8 cellular contexts compared by ENCODE assay signal in genomic region chr17:68511671-68512246, GRCh38. TPM values are rescaled to one million over a fixed set of nuclear protein-coding genes. Genes with fewer than 3 reads are reported as not detected.
DNase-seq lines count a peak whose midpoint lies in the region; ATAC-seq and TF ChIP-seq lines count a peak whose summit lies in the region.

No MANE protein-coding gene starts in this region.

- H3K4me1 ChIP-seq in SJSA1 (replicated peaks) (peaks cover 38% of the 10 kb centered on the region), left ventricle myocardium inferior (peaks cover 77% of the 10 kb centered on the region), prostate gland (replicated peaks) (no peaks in the 10 kb centered on the region), aorta (ENCODE audit: control insufficient read depth in 1 of 2, insufficient read depth in 2 of 2, low read length in 2 of 2) (no peaks in the 10 kb centered on the region)

- intact Hi-C loops in left ventricle myocardium inferior (cut with micrococcal nuclease), result no loop called here
- intact Hi-C loops in prostate gland (cut with DNase I), result loop anchor here (5.0 kb wide), 1 partner anchor 54 kb away; the partner anchor contains the start of gene WIPI1
- intact Hi-C loops in aorta (cut with DNase I), result loop anchor here (5.0 kb wide), 2 partner anchors 44 to 264 kb away; partner anchors contain the start of gene AMZ2 (in 1 of the 2)

- in situ Hi-C loops in G401 (cut with HindIII; ENCODE audit: low sequenced_read_pairs), result no loop called here

- TF ChIP-seq CTCF in left ventricle myocardium inferior (IDR thresholded peaks at IDR 0.05; ENCODE audit: borderline replicate concordance), result no peak
- peak in 1 of 4 experiments; percentile 30 for TF ChIP-seq CTCF in prostate gland (IDR thresholded peaks at IDR 0.05)

- H3K9me3 ChIP-seq in SJSA1 (replicated peaks), result no peaks in the 10 kb centered on the region
- no peaks in the 10 kb centered on the region for H3K9me3 ChIP-seq in left ventricle myocardium inferior (replicated peaks)
- no peaks in the 10 kb centered on the region for H3K9me3 ChIP-seq in prostate gland
- H3K9me3 ChIP-seq in aorta (ENCODE audit: control insufficient read depth, low read length), result no peaks in the 10 kb centered on the region

- WGBS in prostate gland, result under 1% methylated on average over 45 of the region's 49 CpGs
- WGBS in aorta, 2 donors, result 1% methylated on average over 37 to 49 of the region's 49 CpGs

- H3K36me3 ChIP-seq in SJSA1 (peaks cover 40% of the 10 kb centered on the region), left ventricle myocardium inferior (peaks cover 16% of the 10 kb centered on the region), prostate gland (no peaks in the 10 kb centered on the region), aorta (ENCODE audit: control insufficient read depth in 1 of 2, insufficient read depth in 2 of 2, low read length in 1 of 2) (no peaks in the 10 kb centered on the region)

- peak overlapping the region; percentile 90 for H3K4me3 ChIP-seq in Jurkat, Clone E6-1 (ENCODE audit: low read length)
- peak overlapping the region; percentile 99 for H3K4me3 ChIP-seq in SJSA1
- H3K4me3 ChIP-seq in left ventricle myocardium inferior, result peak overlapping the region; percentile 76
- peak overlapping the region; percentile 85 to 94 for H3K4me3 ChIP-seq in prostate gland
- H3K4me3 ChIP-seq in aorta (ENCODE audit: low read length in 2 of 2), result peak overlapping the region; percentile 59 to 89

- H3K27ac ChIP-seq in SJSA1, result peak overlapping the region; percentile 100
- H3K27ac ChIP-seq in left ventricle myocardium inferior (replicated peaks), result peak overlapping the region; percentile 97
- peak overlapping the region; percentile 98 for H3K27ac ChIP-seq in prostate gland
- H3K27ac ChIP-seq in aorta (ENCODE audit: low read depth in 1 of 2, low read length in 2 of 2), result peak overlapping the region; percentile 10 to 91

- DNase-seq in G401 (ENCODE audit: low spot score), result peak; percentile 93
- DNase-seq in Jurkat, Clone E6-1 (ENCODE audit: low read depth, low spot score), result peak; percentile 38
- peak; percentile 72 to 73 for DNase-seq in SJSA1 (ENCODE audit: low read depth in 1 of 2, low spot score in 2 of 2)
- DNase-seq in amniotic epithelial cell (ENCODE audit: low read depth), result peak; percentile 59
- peak; percentile 85 for DNase-seq in left ventricle myocardium inferior
- peak; percentile 66 for DNase-seq in prostate gland (ENCODE audit: low spot score)
- peak; percentile 85 to 91 for DNase-seq in aorta

- TF ChIP-seq POLR2A in prostate gland (IDR thresholded peaks at IDR 0.05), result peak; percentile 56

- ATAC-seq in GM21717 (IDR thresholded peaks at IDR 0.05; ENCODE audit: unreplicated experiment) (peak; percentile 43), aorta (ENCODE audit: low FRiP score) (peak; percentile 87)

- H3K27me3 ChIP-seq in SJSA1 (replicated peaks) (no peaks in the 10 kb centered on the region), left ventricle myocardium inferior (ENCODE audit: low read depth) (no peaks in the 10 kb centered on the region), prostate gland (replicated peaks; ENCODE audit: insufficient read depth) (no peaks in the 10 kb centered on the region), aorta (ENCODE audit: control insufficient read depth in 1 of 2, insufficient read depth in 2 of 2, low read length in 1 of 2) (no peaks in the 10 kb centered on the region)

RNA-seq across cellular contexts. Expression of gene PRKAR1A, which starts 0.5 kb away (rescaled TPM):
- 130 and 156 TPM in 2 replicates for total RNA-seq in G401 (2014; rRNA removed; shearing (Covaris generic))
- polyA plus RNA-seq in Jurkat, Clone E6-1 (2012; ENCODE audit: insufficient read depth, insufficient read length), result 53.8 TPM
- total RNA-seq in SJSA1 (2014; rRNA removed; shearing (Covaris generic)), result 433 and 529 TPM in 2 replicates
- total RNA-seq in left ventricle myocardium inferior (733 TPM), prostate gland (100 to 1,000 TPM; 296 to 409 TPM), aorta (100 to 1,000 TPM; 251 to 297 TPM)
- polyA plus RNA-seq in aorta, result 100 to 1,000 TPM in 1 of 2 donors, 10 to 100 TPM in 1; 97.0 to 104 TPM

RNA-seq across cellular contexts. Expression of gene WIPI1, which starts 54.5 kb away (rescaled TPM):
- 19.4 and 35.3 TPM in 2 replicates for total RNA-seq in G401 (2014; rRNA removed; shearing (Covaris generic))
- 6.2 TPM for polyA plus RNA-seq in Jurkat, Clone E6-1 (2012; ENCODE audit: insufficient read depth, insufficient read length)
- total RNA-seq in SJSA1 (2014; rRNA removed; shearing (Covaris generic)), result 35.1 and 53.5 TPM in 2 replicates
- total RNA-seq in left ventricle myocardium inferior, result 89.9 TPM
- total RNA-seq in prostate gland, result 10 to 100 TPM; 24.2 to 37.7 TPM
- total RNA-seq in aorta, result 10 to 100 TPM; 46.0 to 53.1 TPM
- 10 to 100 TPM; 18.5 to 30.4 TPM for polyA plus RNA-seq in aorta

Comparison
In these comparisons a context has a peak if more than half of its experiments do, and no peak if none do; other contexts are left out.
1. Peak in every context shown above with its lines: DNase-seq, ATAC-seq, H3K4me3 ChIP-seq and H3K27ac ChIP-seq.
2. DNase-seq: peak in every context shown above with its lines; median percentile 93 in G401; 88 in aorta; 85 in left ventricle myocardium inferior; 72 in SJSA1; 66 in prostate gland; 59 in amniotic epithelial cell; 38 in Jurkat, Clone E6-1.